16 cellular contexts compared by ENCODE assay signal in the genomic region with DNA sequence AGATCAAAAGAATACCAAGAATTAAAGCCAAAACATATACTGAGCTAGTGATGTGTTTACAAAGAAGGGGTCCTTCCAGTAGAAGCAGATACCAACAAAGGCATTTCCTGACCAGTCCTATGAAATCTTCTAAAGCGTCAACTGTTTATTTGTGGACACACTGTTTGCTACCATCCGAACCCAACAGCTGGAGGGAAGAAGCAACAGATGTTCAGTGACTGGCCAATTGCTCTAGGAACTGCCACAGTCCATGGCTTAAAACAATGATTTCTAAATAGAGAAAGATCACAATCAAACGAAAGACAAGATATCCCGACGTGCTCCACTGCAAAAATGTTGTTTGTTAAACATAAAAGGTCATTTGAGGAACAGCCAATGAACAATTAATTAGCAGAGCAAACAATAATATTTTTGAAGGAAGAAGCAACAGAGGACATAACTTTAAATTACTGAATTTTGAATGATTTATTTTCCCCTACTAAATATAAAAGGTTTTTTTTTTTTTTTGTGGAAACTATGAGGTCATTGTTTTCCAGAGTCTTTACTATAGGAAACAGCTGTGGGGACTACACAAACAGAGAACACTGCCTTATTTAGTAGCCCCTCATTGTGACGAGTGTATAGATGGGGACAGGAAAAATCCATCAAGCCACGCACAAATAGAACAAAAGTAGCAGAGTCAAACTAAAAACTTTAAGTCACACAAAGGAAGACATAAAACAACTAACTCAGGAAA. TPM values are rescaled to one million over a fixed set of nuclear protein-coding genes. Genes with fewer than 3 reads are reported as not detected.
DNase-seq lines count a peak whose midpoint lies in the region; ATAC-seq, FAIRE-seq and TF ChIP-seq lines count a peak whose summit lies in the region.
"Had no signal": no experiment of that assay in that cellular context is flagged by ENCODE, and none has a peak within 500 bp of the region (broad histone marks: within the 10 kb centered on the region; RNA-seq: fewer than 3 reads in every experiment).

No MANE protein-coding gene starts in this region.

- no peak overlapping the region for H3K4me3 Mint-ChIP-seq in astrocyte (ENCODE audit: unreplicated experiment)
- H3K4me3 Mint-ChIP-seq: activated T-cell treated with anti-CD3 and anti-CD28 coated beads, Interleukin-2, amount 50 U/mL, for 24 hours had no signal

- peak overlapping the region in 2 of 11 experiments; percentile 30 to 35; a peak in 4 of 22 replicates for H3K9ac ChIP-seq in BLaER1 treated with 17β-estradiol and CSF1 and Interleukin-3, amounts not matched to agents 10 nM and 100 nM
- H3K9ac ChIP-seq in astrocyte (ENCODE audit: low read length): no peak overlapping the region

- peaks cover 15 to 30% (median 23%) of the 10 kb centered on the region in 11 experiments for H3K9me3 ChIP-seq in BLaER1 treated with 17β-estradiol and CSF1 and Interleukin-3, amounts not matched to agents 10 nM and 100 nM (replicated peaks in 1 of 11)
- peaks cover 3% of the 10 kb centered on the region for H3K9me3 ChIP-seq in astrocyte (ENCODE audit: insufficient read depth, low read depth, low read length)

- intact Hi-C loops in left ventricle myocardium superior (cut with micrococcal nuclease): no loop called here

- H4K20me1 ChIP-seq in BLaER1 treated with 17β-estradiol and CSF1 and Interleukin-3, amounts not matched to agents 10 nM and 100 nM: peaks cover 0 to 43% (median 0%) of the 10 kb centered on the region in 11 experiments; a peak in 11 of 22 replicates
- peaks cover 71% of the 10 kb centered on the region for H4K20me1 ChIP-seq in astrocyte (ENCODE audit: insufficient read depth, low read length)

- H2AFZ ChIP-seq in astrocyte (ENCODE audit: low read depth, low read length): no peak overlapping the region

- H3K36me3 ChIP-seq in BLaER1 treated with 17β-estradiol and CSF1 and Interleukin-3, amounts not matched to agents 10 nM and 100 nM: peaks cover 0 to 9% (median 4%) of the 10 kb centered on the region in 11 experiments; a peak in 7 of 22 replicates
- no peaks in the 10 kb centered on the region for H3K36me3 ChIP-seq in astrocyte (ENCODE audit: insufficient read depth, low read length)

- no peaks in the 10 kb centered on the region for H3K27me3 ChIP-seq in BLaER1 treated with 17β-estradiol and CSF1 and Interleukin-3, amounts not matched to agents 10 nM and 100 nM
- H3K27me3 ChIP-seq in astrocyte (ENCODE audit: insufficient read depth, low read length): no peaks in the 10 kb centered on the region

- FAIRE-seq in astrocyte (lab: Jason Lieb, UNC): no peak
- FAIRE-seq: GM18507 had no signal

- H3K27me3 Mint-ChIP-seq in astrocyte (ENCODE audit: low read depth, unreplicated experiment): no peaks in the 10 kb centered on the region
- H3K27me3 Mint-ChIP-seq: activated T-cell treated with anti-CD3 and anti-CD28 coated beads, Interleukin-2, amount 50 U/mL, for 24 hours had no signal

- H3K36me3 Mint-ChIP-seq in astrocyte (ENCODE audit: low read depth, unreplicated experiment): peaks cover 2% of the 10 kb centered on the region
- peaks cover 4 to 10% of the 10 kb centered on the region in 2 donors for H3K36me3 Mint-ChIP-seq in activated naive CD4-positive, alpha-beta T cell treated with anti-CD3 and anti-CD28 coated beads, Interleukin-2, amount 50 U/mL, for 72 hours

- TF ChIP-seq CTCF in astrocyte (IDR thresholded peaks at IDR 0.05; ENCODE audit: insufficient read depth, low read depth, low read length): no peak

- peak overlapping the region; percentile 22 to 79 (median 51); a peak in 20 of 22 replicates for H3K4me2 ChIP-seq in BLaER1 treated with 17β-estradiol and CSF1 and Interleukin-3, amounts not matched to agents 10 nM and 100 nM
- H3K4me2 ChIP-seq in astrocyte (ENCODE audit: low read length): peak overlapping the region; percentile 61

- peaks cover 5% of the 10 kb centered on the region for H3K4me1 Mint-ChIP-seq in astrocyte (ENCODE audit: low read depth, unreplicated experiment)

- ATAC-seq in left ventricle myocardium superior (peak; percentile 30), HG03108 (IDR thresholded peaks at IDR 0.05; ENCODE audit: unreplicated experiment) (no peak)
- ATAC-seq in activated naive CD4-positive, alpha-beta T cell treated with anti-CD3 and anti-CD28 coated beads, Interleukin-2, amount 50 U/mL, for 72 hours: no peak

- DNase-seq in astrocyte (ENCODE audit: low read depth): no peak
- no peak for DNase-seq in left ventricle myocardium superior
- DNase-seq in putamen (ENCODE audit: low spot score): peak; percentile 81
- DNase-seq in activated naive CD4-positive, alpha-beta T cell treated with anti-CD3 and anti-CD28 coated beads, Interleukin-2, amount 50 U/mL, for 72 hours (ENCODE audit: low spot score in 2 of 2): no peak
- no peak for DNase-seq in NCI-H2227 (lab: John Stamatoyannopoulos, UW; ENCODE audit: unreplicated experiment)
- DNase-seq in activated effector memory CD4-positive, alpha-beta T cell treated with Interleukin-2 at 50 U/mL for 16 hours: no peak
- DNase-seq: activated T-cell treated with anti-CD3 and anti-CD28 coated beads, Interleukin-2, amount 50 U/mL, for 24 hours; CD4-positive, alpha-beta memory T cell; effector CD4-positive, alpha-beta T cell; GOT3; NCI-H1930 had no signal

- peak overlapping the region in 2 of 10 experiments; percentile 2 to 24; a peak in 3 of 20 replicates for H3K4me3 ChIP-seq in BLaER1 treated with 17β-estradiol and CSF1 and Interleukin-3, amounts not matched to agents 10 nM and 100 nM
- no peak overlapping the region for H3K4me3 ChIP-seq in astrocyte (ENCODE audit: insufficient read depth, low read depth, low read length)

- no peak overlapping the region for H3K27ac Mint-ChIP-seq in astrocyte (ENCODE audit: unreplicated experiment)
- H3K27ac Mint-ChIP-seq in activated naive CD4-positive, alpha-beta T cell treated with anti-CD3 and anti-CD28 coated beads, Interleukin-2, amount 50 U/mL, for 72 hours: no peak overlapping the region
- H3K27ac Mint-ChIP-seq: CD4-positive, alpha-beta memory T cell had no signal

- H3K27ac ChIP-seq in BLaER1 treated with 17β-estradiol and CSF1 and Interleukin-3, amounts not matched to agents 10 nM and 100 nM: peak overlapping the region in 5 of 11 experiments; percentile 6 to 58 (median 53); a peak in 10 of 22 replicates
- no peak overlapping the region for H3K27ac ChIP-seq in astrocyte (ENCODE audit: low read depth, low read length)

- peaks cover 97% of the 10 kb centered on the region for H3K79me2 ChIP-seq in astrocyte (ENCODE audit: insufficient read depth, low read length)

- H3K9me3 Mint-ChIP-seq in astrocyte (ENCODE audit: unreplicated experiment): peaks cover 14% of the 10 kb centered on the region
- H3K9me3 Mint-ChIP-seq in activated naive CD4-positive, alpha-beta T cell treated with anti-CD3 and anti-CD28 coated beads, Interleukin-2, amount 50 U/mL, for 72 hours: peaks cover 0 to 5% of the 10 kb centered on the region in 2 donors

- peaks cover 12 to 53% (median 33%) of the 10 kb centered on the region in 10 experiments for H3K4me1 ChIP-seq in BLaER1 treated with 17β-estradiol and CSF1 and Interleukin-3, amounts not matched to agents 10 nM and 100 nM
- peaks cover 5% of the 10 kb centered on the region for H3K4me1 ChIP-seq in astrocyte (ENCODE audit: insufficient read depth, low read length)

RNA-seq across cellular contexts. Expression of gene USP31, which starts 17.2 kb away (rescaled TPM):
- 7.5 and 9.4 TPM in 2 replicates for total RNA-seq in astrocyte
- 25.0 TPM for total RNA-seq in left ventricle myocardium superior
- total RNA-seq in activated naive CD4-positive, alpha-beta T cell treated with anti-CD3 and anti-CD28 coated beads, Interleukin-2, amount 50 U/mL, for 72 hours: 1 to 10 TPM; 4.6 to 9.0 TPM

RNA-seq across cellular contexts. Expression of gene SCNN1G, which starts 50.5 kb away (rescaled TPM):
- total RNA-seq in astrocyte (not detected in 2 replicates), left ventricle myocardium superior (0.12 TPM)
- not detected for total RNA-seq in activated naive CD4-positive, alpha-beta T cell treated with anti-CD3 and anti-CD28 coated beads, Interleukin-2, amount 50 U/mL, for 72 hours
- total RNA-seq: CD4-positive, alpha-beta memory T cell; mesenteric fat pad; T-helper 2 cell treated with Interferon-gamma antibody and Interleukin-4, amounts not matched to agents 100 ng/mL and 5 ng/mL, for 36 hours had no signal
